Comparison of ENCODE assay signal across 8 cellular contexts in genomic region chr3:107846282-107846852, GRCh38.
DNase-seq lines count a peak whose midpoint lies in the region; ATAC-seq and TF ChIP-seq lines count a peak whose summit lies in the region.

No MANE protein-coding gene starts in this region.

- TF ChIP-seq CTCF in Calu3 (IDR thresholded peaks at IDR 0.05; ENCODE audit: unreplicated experiment) (peak; percentile 67), VCaP (conservative IDR thresholded peaks at IDR 0.05) (peak; percentile 84), tibial nerve (IDR thresholded peaks at IDR 0.05) (peak; percentile 34 to 66 (median 53))

- peak; percentile 74 for DNase-seq in Calu3
- peak; percentile 59 for DNase-seq in HuH-7.5 (ENCODE audit: low spot score)
- DNase-seq in epithelial cell of prostate (ENCODE audit: low read depth, low spot score): no peak
- DNase-seq in mesendoderm: peak; percentile 84
- peak; percentile 63 to 73 for DNase-seq in tibial nerve (ENCODE audit: low spot score in 2 of 2)
- no peak for DNase-seq in RKO (ENCODE audit: low spot score)

- BruUV-seq in Calu3 (replicated peaks; lab: Mats Ljungman, UMichigan): no TSS peak

- no peak overlapping the region for H3K4me2 ChIP-seq in mesendoderm (ENCODE audit: low read length)

- no peak overlapping the region for H4K5ac ChIP-seq in mesendoderm (ENCODE audit: low read length)

- H3K79me1 ChIP-seq in mesendoderm (ENCODE audit: low read length): no peaks in the 10 kb centered on the region

- H3K36me3 Mint-ChIP-seq in Calu3 (ENCODE audit: insufficient read depth, unreplicated experiment): no peaks in the 10 kb centered on the region

- no peak overlapping the region for H3K56ac ChIP-seq in mesendoderm (ENCODE audit: low read length)

- no peak overlapping the region for H3K4ac ChIP-seq in mesendoderm (ENCODE audit: low read depth, low read length)

- no peaks in the 10 kb centered on the region for H3K36me3 ChIP-seq in mesendoderm (ENCODE audit: control insufficient read depth, insufficient read depth, low read length)
- no peaks in the 10 kb centered on the region for H3K36me3 ChIP-seq in tibial nerve

- no peaks in the 10 kb centered on the region for H3K27me3 Mint-ChIP-seq in Calu3 (ENCODE audit: unreplicated experiment)

- no peak overlapping the region for H2AK5ac ChIP-seq in mesendoderm (ENCODE audit: low read length)

- peak overlapping the region; percentile 89 for H3K27ac ChIP-seq in VCaP
- H3K27ac ChIP-seq in epithelial cell of prostate: peak overlapping the region; percentile 76
- H3K27ac ChIP-seq in mesendoderm (ENCODE audit: low read depth, low read length): no peak overlapping the region
- no peak overlapping the region for H3K27ac ChIP-seq in tibial nerve

- no peak overlapping the region for H2BK15ac ChIP-seq in mesendoderm (replicated peaks; ENCODE audit: low read depth)

- H3K4me1 Mint-ChIP-seq in Calu3 (ENCODE audit: low read depth, unreplicated experiment): peaks cover 11% of the 10 kb centered on the region

- CTCF ChIA-PET in Calu3 (lab: Charles Lee): interaction anchor here (0.8 to 1.5 kb wide), 5 partner anchors 35 to 93 kb away, joined by 3 to 5 read pairs (median 4); no protein-coding TSS in a partner anchor

- H2BK120ac ChIP-seq in mesendoderm (ENCODE audit: low read depth, low read length): no peak overlapping the region

- no peak overlapping the region for H3K4me3 Mint-ChIP-seq in Calu3 (ENCODE audit: low read depth, unreplicated experiment)

- H3K9me3 Mint-ChIP-seq in Calu3 (ENCODE audit: low read depth, unreplicated experiment): no peaks in the 10 kb centered on the region

- H3K4me3 ChIP-seq in mesendoderm (ENCODE audit: low read length): no peak overlapping the region
- no peak overlapping the region for H3K4me3 ChIP-seq in tibial nerve

- H2BK5ac ChIP-seq in mesendoderm (ENCODE audit: low read length): no peak overlapping the region

- intact Hi-C loops in Calu3 (cut with micrococcal nuclease; ENCODE audit: unreplicated experiment): loop anchor here (1.0 to 10.0 kb wide), 3 partner anchors 93 to 609 kb away; no protein-coding TSS in a partner anchor

- H3K23ac ChIP-seq in mesendoderm (ENCODE audit: low read length): no peak overlapping the region

- H3K9me3 ChIP-seq in tibial nerve: no peaks in the 10 kb centered on the region

- no peak for TF ChIP-seq EP300 in tibial nerve (IDR thresholded peaks at IDR 0.05)

- H3K4me1 ChIP-seq in mesendoderm (ENCODE audit: control insufficient read depth, low read depth, low read length) (no peaks in the 10 kb centered on the region), tibial nerve (peaks cover 0 to 9% (median 0%) of the 10 kb centered on the region in 4 donors)

- no peak overlapping the region for H4K8ac ChIP-seq in mesendoderm (ENCODE audit: low read depth, low read length)

- no peak for ATAC-seq in GM21723 (IDR thresholded peaks at IDR 0.05; ENCODE audit: unreplicated experiment)

- H3K27ac Mint-ChIP-seq in Calu3 (ENCODE audit: unreplicated experiment): no peak overlapping the region

- H3K27me3 ChIP-seq in mesendoderm (ENCODE audit: insufficient read depth, low read length, poor library complexity) (no peaks in the 10 kb centered on the region), tibial nerve (no peaks in the 10 kb centered on the region)

- WGBS in mesendoderm (ENCODE audit: extremely low coverage, insufficient coverage, low lambda C conversion rate): no CpG with 5 or more reads among the region's 10 CpGs
- WGBS in tibial nerve, 2 donors: 48% methylated on average over 10 of the region's 10 CpGs

- no peak overlapping the region for H3K18ac ChIP-seq in mesendoderm (ENCODE audit: low read length)

- no peak for TF ChIP-seq POLR2A in tibial nerve (IDR thresholded peaks at IDR 0.05)

- no peaks in the 10 kb centered on the region for H3K79me2 ChIP-seq in mesendoderm (ENCODE audit: control insufficient read depth, insufficient read depth, low read length)

- no peak overlapping the region for H3K9ac ChIP-seq in mesendoderm (ENCODE audit: low read length)

Comparison
In these comparisons a context has a peak if more than half of its experiments do, and no peak if none do; other contexts are left out.
1. DNase-seq: peak in Calu3 (single experiment), HuH-7.5 (single experiment), mesendoderm (single experiment) and tibial nerve (2 of 2); none in epithelial cell of prostate (single experiment) and RKO (single experiment).
2. H3K27ac ChIP-seq: peak in VCaP (single experiment) and epithelial cell of prostate (single experiment); none in mesendoderm (single experiment) and tibial nerve (0 of 4).
3. Peak in every context shown above with its lines, with median percentiles within 50 percentile points of each other: CTCF ChIP-seq.